8 cellular contexts compared by ENCODE assay signal in genomic region chr2:68765739-68766377, GRCh38. TPM values are rescaled to one million over a fixed set of nuclear protein-coding genes. Genes with fewer than 3 reads are reported as not detected.
DNase-seq lines count a peak whose midpoint lies in the region; ATAC-seq and TF ChIP-seq lines count a peak whose summit lies in the region.

No MANE protein-coding gene starts in this region.

- H3K36me3 Mint-ChIP-seq in naive B cell (no peaks in the 10 kb centered on the region), neural progenitor cell (no peaks in the 10 kb centered on the region)

- H4K20me1 ChIP-seq in neural progenitor cell (ENCODE audit: low read depth) = no peaks in the 10 kb centered on the region

- H3K27me3 Mint-ChIP-seq in naive B cell = no peaks in the 10 kb centered on the region
- H3K27me3 Mint-ChIP-seq in neural progenitor cell (ENCODE audit: insufficient read depth, low read depth) = no peaks in the 10 kb centered on the region

- H3K9me3 ChIP-seq in neural progenitor cell (ENCODE audit: low read depth) = no peaks in the 10 kb centered on the region

- peak overlapping the region; percentile 71 to 93 (median 89) for H3K4me3 Mint-ChIP-seq in naive B cell
- H3K4me3 Mint-ChIP-seq in neural progenitor cell = no peak overlapping the region

- H3K79me2 ChIP-seq in neural progenitor cell (ENCODE audit: low read depth) = no peaks in the 10 kb centered on the region

- H3K4me3 ChIP-seq in neural progenitor cell = no peak overlapping the region

- H3K4me1 ChIP-seq in neural progenitor cell = no peaks in the 10 kb centered on the region

- H3K9me3 Mint-ChIP-seq in naive B cell (no peaks in the 10 kb centered on the region), neural progenitor cell (no peaks in the 10 kb centered on the region)

- no peak overlapping the region for H3K27ac ChIP-seq in neural progenitor cell

- no peak overlapping the region for H3K9ac ChIP-seq in neural progenitor cell

- no peaks in the 10 kb centered on the region for H3F3A ChIP-seq in neural progenitor cell (ENCODE audit: low read depth)

- no peak overlapping the region for H2AFZ ChIP-seq in neural progenitor cell (replicated peaks)

- H3K36me3 ChIP-seq in neural progenitor cell = no peaks in the 10 kb centered on the region

- no peaks in the 10 kb centered on the region for H3K27me3 ChIP-seq in neural progenitor cell

- H3K4me2 ChIP-seq in neural progenitor cell = no peak overlapping the region

- DNase-seq in EL = peak; percentile 55
- peak; percentile 89 for DNase-seq in amniotic epithelial cell (ENCODE audit: low read depth)
- no peak for DNase-seq in naive B cell
- DNase-seq in neural progenitor cell (ENCODE audit: low spot score) = no peak
- DNase-seq in cardiac septum (ENCODE audit: low spot score) = no peak

- intact Hi-C loops in cardiac septum (cut with DNase I) = no loop called here

- no peak for TF ChIP-seq CTCF in neural progenitor cell (IDR thresholded peaks at IDR 0.05)

- ATAC-seq in HG03378 (IDR thresholded peaks at IDR 0.05; ENCODE audit: unreplicated experiment) (peak; percentile 4), naive B cell (ENCODE audit: low read depth in 2 of 2) (no peak), GM18517 (IDR thresholded peaks at IDR 0.05; ENCODE audit: unreplicated experiment) (no peak), HG02973 (IDR thresholded peaks at IDR 0.05; ENCODE audit: unreplicated experiment) (no peak)

- peak overlapping the region; percentile 99 to 100 (median 100) for H3K27ac Mint-ChIP-seq in naive B cell
- no peak overlapping the region for H3K27ac Mint-ChIP-seq in neural progenitor cell

- H3K4me1 Mint-ChIP-seq in naive B cell (peaks cover 82 to 90% (median 84%) of the 10 kb centered on the region in 3 donors), neural progenitor cell (no peaks in the 10 kb centered on the region)

RNA-seq across cellular contexts. Expression of gene ARHGAP25, which starts 31.2 kb away (rescaled TPM):
- polyA plus RNA-seq in naive B cell (ENCODE audit: low read depth in 6 of 6) = 100 to 1,000 TPM in 4 of 6 donors, 10 to 100 TPM in 2; 45.1 to 164 (median 107) TPM
- total RNA-seq in neural progenitor cell (ENCODE audit: low replicate concordance) (3.0 and 5.8 TPM in 2 replicates), cardiac septum (5.2 TPM)

Comparison
In these comparisons a context has a peak if more than half of its experiments do, and no peak if none do; other contexts are left out.
1. DNase-seq: peak in EL (single experiment) and amniotic epithelial cell (single experiment); none in naive B cell (single experiment), neural progenitor cell (single experiment) and cardiac septum (single experiment).